In genomic region chr6:15304337-15305078, GRCh38 we compare ENCODE assay signal across 15 cellular contexts. TPM values are rescaled to one million over a fixed set of nuclear protein-coding genes. Genes with fewer than 3 reads are reported as not detected.
DNase-seq lines count a peak whose midpoint lies in the region; ATAC-seq and TF ChIP-seq lines count a peak whose summit lies in the region.
"Had no signal": no experiment of that assay in that cellular context is flagged by ENCODE, and none has a peak within 500 bp of the region (broad histone marks: within the 10 kb centered on the region; RNA-seq: fewer than 3 reads in every experiment).

No MANE protein-coding gene starts in this region.

- no peak overlapping the region for H2AFZ ChIP-seq in OCI-LY3 (ENCODE audit: low read depth, low read length)

- peak overlapping the region; percentile 90 for H3K4me2 ChIP-seq in OCI-LY3 (ENCODE audit: low read length)

- peak overlapping the region; percentile 82 for H3K27ac Mint-ChIP-seq in activated CD4-positive, alpha-beta memory T cell treated with anti-CD3 and anti-CD28 coated beads, Interleukin-2, amount 10 ng/mL, durations not matched to agents 7 days and 5 days
- no peak overlapping the region for H3K27ac Mint-ChIP-seq in activated CD4-positive, alpha-beta memory T cell treated with anti-CD3 and anti-CD28 coated beads for 36 hours

- H3K36me3 ChIP-seq in OCI-LY3 (replicated peaks; ENCODE audit: low read depth, low read length) (no peaks in the 10 kb centered on the region), ectodermal cell (ENCODE audit: control insufficient read depth, insufficient read depth, low read length) (no peaks in the 10 kb centered on the region), psoas muscle (ENCODE audit: insufficient read depth in 1 of 2, low read depth in 1 of 2) (no peaks in the 10 kb centered on the region)
- H3K36me3 ChIP-seq: ascending aorta, MG63 had no signal

- 84 to 85% methylated on average over 4 of the region's 4 CpGs for WGBS in ectodermal cell, 2 experiments
- 65 to 87% (median 66%) methylated on average over 4 of the region's 4 CpGs for WGBS in psoas muscle, 3 donors

- H3K9me3 Mint-ChIP-seq in activated CD4-positive, alpha-beta memory T cell treated with anti-CD3 and anti-CD28 coated beads, Interleukin-2, amount 10 ng/mL, durations not matched to agents 7 days and 5 days, result no peaks in the 10 kb centered on the region
- no peaks in the 10 kb centered on the region for H3K9me3 Mint-ChIP-seq in activated CD4-positive, alpha-beta memory T cell treated with anti-CD3 and anti-CD28 coated beads for 36 hours

- ATAC-seq in psoas muscle (no peak), GM21390 (IDR thresholded peaks at IDR 0.05; ENCODE audit: unreplicated experiment) (no peak), foreskin keratinocyte (no peak)
- ATAC-seq: left ventricle myocardium superior had no signal

- H3K27me3 Mint-ChIP-seq in activated CD4-positive, alpha-beta memory T cell treated with anti-CD3 and anti-CD28 coated beads, Interleukin-2, amount 10 ng/mL, durations not matched to agents 7 days and 5 days, result no peaks in the 10 kb centered on the region
- H3K27me3 Mint-ChIP-seq in activated CD4-positive, alpha-beta memory T cell treated with anti-CD3 and anti-CD28 coated beads for 36 hours, result no peaks in the 10 kb centered on the region

- CTCF ChIA-PET in activated CD4-positive, alpha-beta memory T cell treated with anti-CD3 and anti-CD28 coated beads, Interleukin-2, amount 10 ng/mL, durations not matched to agents 7 days and 5 days (lab: Charles Lee), result interaction anchor here (0.6 to 1.8 kb wide), 5 partner anchors 25 to 137 kb away, joined by 3 to 4 read pairs (median 3); no protein-coding TSS in a partner anchor
- CTCF ChIA-PET in activated CD4-positive, alpha-beta memory T cell treated with anti-CD3 and anti-CD28 coated beads for 36 hours (lab: Charles Lee), result no interaction called here

- H3K4me1 Mint-ChIP-seq in activated CD4-positive, alpha-beta memory T cell treated with anti-CD3 and anti-CD28 coated beads, Interleukin-2, amount 10 ng/mL, durations not matched to agents 7 days and 5 days, result peaks cover 76% of the 10 kb centered on the region
- H3K4me1 Mint-ChIP-seq in activated CD4-positive, alpha-beta memory T cell treated with anti-CD3 and anti-CD28 coated beads for 36 hours (ENCODE audit: low read depth), result peaks cover 79% of the 10 kb centered on the region

- H3K27me3 ChIP-seq in OCI-LY3 (ENCODE audit: low read depth, low read length), result no peaks in the 10 kb centered on the region
- H3K27me3 ChIP-seq in ectodermal cell (ENCODE audit: control insufficient read depth, insufficient read depth, low read length, poor library complexity, severe bottlenecking), result no peaks in the 10 kb centered on the region
- no peaks in the 10 kb centered on the region for H3K27me3 ChIP-seq in psoas muscle (ENCODE audit: insufficient read depth in 3 of 3, low read length in 2 of 3)
- H3K27me3 ChIP-seq in foreskin keratinocyte, result no peaks in the 10 kb centered on the region
- H3K27me3 ChIP-seq: ascending aorta, MG63 had no signal

- TF ChIP-seq CTCF in OCI-LY3 (IDR thresholded peaks at IDR 0.05; ENCODE audit: low read depth, low read length) (no peak), psoas muscle (IDR thresholded peaks at IDR 0.05) (no peak), foreskin keratinocyte (conservative IDR thresholded peaks at IDR 0.05) (no peak)

- H3K4me1 ChIP-seq in OCI-LY3 (ENCODE audit: low read length), result peaks cover 94% of the 10 kb centered on the region
- H3K4me1 ChIP-seq in ectodermal cell (ENCODE audit: control insufficient read depth, insufficient read depth, low read length), result peaks cover 39% of the 10 kb centered on the region
- H3K4me1 ChIP-seq in psoas muscle, result peaks cover 64% of the 10 kb centered on the region
- H3K4me1 ChIP-seq in foreskin keratinocyte, result peaks cover 19% of the 10 kb centered on the region

- intact Hi-C loops in activated CD4-positive, alpha-beta memory T cell treated with anti-CD3 and anti-CD28 coated beads for 36 hours (cut with micrococcal nuclease), result loop anchor here (1.0 to 5.0 kb wide), 4 partner anchors 13 to 572 kb away; no protein-coding TSS in a partner anchor
- intact Hi-C loops in psoas muscle (cut with DNase I), result no loop called here

- POLR2A ChIA-PET in activated CD4-positive, alpha-beta memory T cell treated with anti-CD3 and anti-CD28 coated beads, Interleukin-2, amount 10 ng/mL, durations not matched to agents 7 days and 5 days (lab: Charles Lee), result interaction anchor here (0.8 to 1.0 kb wide), 2 partner anchors 22 to 55 kb away, joined by 3 to 4 read pairs; no protein-coding TSS in a partner anchor
- POLR2A ChIA-PET in activated CD4-positive, alpha-beta memory T cell treated with anti-CD3 and anti-CD28 coated beads for 36 hours (lab: Charles Lee), result no interaction called here

- peak overlapping the region; percentile 55; the same call in 1 of the 2 replicates for H3K9ac ChIP-seq in OCI-LY3 (ENCODE audit: low read length)

- peaks cover 86% of the 10 kb centered on the region for H3K79me2 ChIP-seq in OCI-LY3 (ENCODE audit: low read length)

- peaks cover 20% of the 10 kb centered on the region for H3K36me3 Mint-ChIP-seq in activated CD4-positive, alpha-beta memory T cell treated with anti-CD3 and anti-CD28 coated beads, Interleukin-2, amount 10 ng/mL, durations not matched to agents 7 days and 5 days (ENCODE audit: low read depth)
- H3K36me3 Mint-ChIP-seq in activated CD4-positive, alpha-beta memory T cell treated with anti-CD3 and anti-CD28 coated beads for 36 hours, result peaks cover 29% of the 10 kb centered on the region

- DNase-seq in activated CD4-positive, alpha-beta memory T cell treated with anti-CD3 and anti-CD28 coated beads, Interleukin-2, amount 10 ng/mL, durations not matched to agents 7 days and 5 days, result no peak
- no peak for DNase-seq in activated CD4-positive, alpha-beta memory T cell treated with anti-CD3 and anti-CD28 coated beads for 36 hours
- DNase-seq in psoas muscle (no peak), foreskin keratinocyte (no peak), DMS114 treated with DMSO at 0.1 percent for 48 hours (lab: John Stamatoyannopoulos, UW; ENCODE audit: unreplicated experiment) (no peak)
- DNase-seq: activated CD8-positive, alpha-beta memory T cell treated with anti-CD3 and anti-CD28 coated beads, Interleukin-2, amount 50 U/mL, for 48 hours; hypothalamus; left ventricle myocardium superior; MG63; NCI-H2107; SIG-M5 had no signal

- H3K9me3 ChIP-seq in OCI-LY3 (ENCODE audit: insufficient read depth, low read length) (no peaks in the 10 kb centered on the region), ectodermal cell (ENCODE audit: control insufficient read depth, low read length) (no peaks in the 10 kb centered on the region), psoas muscle (no peaks in the 10 kb centered on the region)
- H3K9me3 ChIP-seq: ascending aorta, MG63 had no signal

- no peak overlapping the region for H3K4me3 Mint-ChIP-seq in activated CD4-positive, alpha-beta memory T cell treated with anti-CD3 and anti-CD28 coated beads, Interleukin-2, amount 10 ng/mL, durations not matched to agents 7 days and 5 days
- H3K4me3 Mint-ChIP-seq in activated CD4-positive, alpha-beta memory T cell treated with anti-CD3 and anti-CD28 coated beads for 36 hours, result no peak overlapping the region

- peak overlapping the region; percentile 98 for H3K27ac ChIP-seq in OCI-LY3 (ENCODE audit: low read length)
- peak overlapping the region; percentile 11 for H3K27ac ChIP-seq in ectodermal cell (ENCODE audit: insufficient read depth, low read depth, low read length, poor library complexity, severe bottlenecking)
- H3K27ac ChIP-seq in psoas muscle, result peak overlapping the region; percentile 2
- H3K27ac ChIP-seq in foreskin keratinocyte, result no peak overlapping the region
- H3K27ac ChIP-seq: ascending aorta had no signal

- peak overlapping the region; percentile 63 for H3K4me3 ChIP-seq in OCI-LY3 (ENCODE audit: low read length)
- H3K4me3 ChIP-seq in ectodermal cell (ENCODE audit: insufficient read depth, low read depth, low read length), result no peak overlapping the region
- H3K4me3 ChIP-seq in psoas muscle, result no peak overlapping the region
- H3K4me3 ChIP-seq: ascending aorta, MG63 had no signal

- H4K20me1 ChIP-seq in OCI-LY3 (ENCODE audit: insufficient read depth, low read length), result peaks cover 53% of the 10 kb centered on the region

RNA-seq across cellular contexts. Expression of gene JARID2, which starts 58.6 kb away (rescaled TPM):
- total RNA-seq in activated CD4-positive, alpha-beta memory T cell treated with anti-CD3 and anti-CD28 coated beads, Interleukin-2, amount 10 ng/mL, durations not matched to agents 7 days and 5 days, result 10 to 100 TPM; 28.4 to 29.7 TPM
- total RNA-seq in activated CD4-positive, alpha-beta memory T cell treated with anti-CD3 and anti-CD28 coated beads for 36 hours, result 10 to 100 TPM; 41.4 to 44.0 TPM
- polyA plus RNA-seq in ectodermal cell (2013, experiment 1 of 4), result 51.0 TPM
- polyA plus RNA-seq in ectodermal cell (2013, experiment 2 of 4), result 55.7 TPM
- 38.3 TPM for polyA plus RNA-seq in ectodermal cell (2013, experiment 3 of 4)
- 43.5 TPM for polyA plus RNA-seq in ectodermal cell (2013, experiment 4 of 4)
- 10 to 100 TPM in 1 of 4 donors, 1 to 10 TPM in 3; 2.8 to 16.1 (median 7.2) TPM for total RNA-seq in psoas muscle
- 1 to 10 TPM; 1.1 to 4.9 (median 4.9) TPM for polyA plus RNA-seq in psoas muscle
- total RNA-seq in foreskin keratinocyte, result 17.6 and 22.3 TPM in 2 replicates
- polyA plus RNA-seq in foreskin keratinocyte, result 4.7 and 5.6 TPM in 2 replicates
